ENCODE assay signal across 11 cellular contexts in the genomic region with DNA sequence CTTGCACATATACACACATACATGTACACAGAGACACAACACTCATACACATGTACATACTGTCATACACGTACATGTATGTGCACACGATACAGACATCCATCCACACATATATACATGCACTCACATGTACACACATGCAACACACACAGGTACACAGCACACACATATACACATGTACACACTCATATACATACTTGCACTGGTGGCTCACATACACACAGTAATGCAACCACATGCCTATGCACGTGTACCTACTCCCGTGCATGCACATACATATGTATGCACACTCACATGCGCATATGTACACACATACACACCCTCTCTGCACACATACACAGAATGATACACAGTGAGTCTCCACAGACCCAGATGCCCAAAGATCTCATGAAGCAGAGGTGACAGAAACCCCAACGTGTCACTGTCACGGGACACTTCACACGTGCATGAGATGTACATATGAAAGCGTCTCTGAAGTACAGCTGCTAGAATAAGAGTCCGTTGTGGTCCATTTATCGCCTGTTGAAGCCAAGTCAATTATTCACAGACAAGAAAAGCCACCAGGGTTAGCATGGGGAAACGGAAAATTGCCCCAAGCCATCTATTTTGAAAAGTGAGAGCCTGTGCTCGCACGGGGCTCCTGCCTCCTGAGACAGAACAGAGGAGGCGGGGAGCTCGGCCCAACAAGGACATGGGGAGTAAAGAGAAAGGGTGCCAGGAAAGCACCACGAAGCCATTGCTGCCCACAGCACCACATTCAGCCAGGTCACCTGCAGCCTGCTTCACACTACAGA. TPM values are rescaled to one million over a fixed set of nuclear protein-coding genes. Genes with fewer than 3 reads are reported as not detected.
A peak's percentile ranks its signal among the peaks of the same experiment; 100 is the strongest.
DNase-seq lines count a peak whose midpoint lies in the region; ATAC-seq and TF ChIP-seq lines count a peak whose summit lies in the region.
"Had no signal": no experiment of that assay in that cellular context is flagged by ENCODE, and none has a peak within 500 bp of the region (broad histone marks: within the 10 kb centered on the region; RNA-seq: fewer than 3 reads in every experiment).

No MANE protein-coding gene starts in this region.

- peak overlapping the region; percentile 45; the same call in 1 of the 2 replicates for H3K27ac ChIP-seq in GM23338 (ENCODE audit: low read depth)
- H3K27ac ChIP-seq in neuronal stem cell (replicated peaks; ENCODE audit: low read length) = no peak overlapping the region
- H3K27ac ChIP-seq: hepatocyte, pancreas had no signal

- H2BK5ac ChIP-seq in neuronal stem cell (ENCODE audit: low read length) = no peak overlapping the region

- intact Hi-C loops in sciatic nerve (cut with DNase I) = no loop called here

- H3K36me3 ChIP-seq in GM23338 (ENCODE audit: insufficient read depth) (0 out of 2 replicates have a peak, but pooled peaks cover 9% of the 10 kb centered on the region), neuronal stem cell (replicated peaks in 1 of 2; ENCODE audit: control insufficient read depth in 2 of 2, insufficient read depth in 2 of 2, low read length in 2 of 2) (peaks cover 30 to 62% of the 10 kb centered on the region in 2 donors)
- H3K36me3 ChIP-seq: pancreas had no signal

- peaks cover 16% of the 10 kb centered on the region for H3K27me3 Mint-ChIP-seq in GM23338 (ENCODE audit: insufficient read depth, low read depth, poor library complexity)

- DNase-seq in GM23338 (ENCODE audit: low spot score) (no peak), neuronal stem cell (ENCODE audit: low spot score) (no peak), sciatic nerve (ENCODE audit: low spot score) (no peak), NCI-H2081 (lab: John Stamatoyannopoulos, UW) (no peak), hippocampal formation (lab: John Stamatoyannopoulos, UW) (no peak)
- no peak for DNase-seq in stimulated activated CD4-positive, alpha-beta T cell treated with anti-CD3 and anti-CD28 coated beads, Interleukin-4, amount 100 ng/mL, for 1 hour
- DNase-seq: Kasumi-1 had no signal

- H3K14ac ChIP-seq in neuronal stem cell (ENCODE audit: low read length) = no peak overlapping the region

- no peak overlapping the region for H2AFZ ChIP-seq in GM23338
- H2AFZ ChIP-seq in neuronal stem cell (ENCODE audit: low read length) = no peak overlapping the region
- H2AFZ ChIP-seq: hepatocyte had no signal

- H2BK15ac ChIP-seq in neuronal stem cell (ENCODE audit: low read length) = no peak overlapping the region

- no peak overlapping the region for H2BK12ac ChIP-seq in neuronal stem cell (ENCODE audit: low read length)

- peaks cover 60% of the 10 kb centered on the region for H3K36me3 Mint-ChIP-seq in GM23338 (ENCODE audit: low read depth)

- peaks cover 62% of the 10 kb centered on the region for H4K20me1 ChIP-seq in GM23338 (replicated peaks; ENCODE audit: insufficient read depth)

- H3K23ac ChIP-seq in neuronal stem cell (ENCODE audit: low read depth, low read length, poor library complexity) = no peak overlapping the region

- no peak overlapping the region for H3K4ac ChIP-seq in neuronal stem cell (ENCODE audit: low read length)

- no peak overlapping the region for H3K4me3 Mint-ChIP-seq in GM23338

- H3K79me1 ChIP-seq in neuronal stem cell (ENCODE audit: low read depth, low read length) = peaks cover 34% of the 10 kb centered on the region

- H3K79me2 ChIP-seq in GM23338 (replicated peaks; ENCODE audit: insufficient read depth) = peaks cover 88% of the 10 kb centered on the region

- peaks cover 16% of the 10 kb centered on the region; the same call in 1 of the 2 replicates for H3K4me1 ChIP-seq in GM23338 (ENCODE audit: insufficient read depth)
- H3K4me1 ChIP-seq in neuronal stem cell (ENCODE audit: control insufficient read depth in 2 of 2, insufficient read depth in 1 of 2, low read depth in 1 of 2, low read length in 2 of 2) = peaks cover 0 to 2% of the 10 kb centered on the region in 2 donors
- H3K4me1 ChIP-seq: pancreas had no signal

- peaks cover 22% of the 10 kb centered on the region for H3K4me1 Mint-ChIP-seq in GM23338

- H3K9me3 Mint-ChIP-seq in GM23338 = no peaks in the 10 kb centered on the region

- H2AK5ac ChIP-seq in neuronal stem cell (ENCODE audit: low read depth, low read length) = no peak overlapping the region

- no peak overlapping the region for H4K91ac ChIP-seq in neuronal stem cell (ENCODE audit: low read depth, low read length, poor library complexity)

- no peak for TF ChIP-seq CTCF in GM23338 (conservative IDR thresholded peaks at IDR 0.05; ENCODE audit: low read depth in 2 of 2)

- no peaks in the 10 kb centered on the region for H3K9me3 ChIP-seq in neuronal stem cell (replicated peaks in 1 of 2; ENCODE audit: control insufficient read depth in 2 of 2, insufficient read depth in 1 of 2, low read depth in 1 of 2, low read length in 2 of 2)
- H3K9me3 ChIP-seq: pancreas had no signal

- H3K4me2 ChIP-seq in GM23338 = no peak overlapping the region
- H3K4me2 ChIP-seq in neuronal stem cell (ENCODE audit: insufficient read depth, low read length, poor library complexity, severe bottlenecking) = no peak overlapping the region
- H3K4me2 ChIP-seq: hepatocyte had no signal

- no peak overlapping the region for H3K4me3 ChIP-seq in GM23338
- H3K4me3 ChIP-seq in neuronal stem cell (ENCODE audit: low read length in 2 of 2) = no peak overlapping the region
- H3K4me3 ChIP-seq: hepatocyte, pancreas had no signal

- WGBS in neuronal stem cell (ENCODE audit: extremely low coverage in 2 of 2, insufficient read length in 2 of 2, insufficient replicate concordance in 1 of 2), 2 donors = no CpG with 5 or more reads among the region's 17 CpGs

- no peak overlapping the region for H2BK120ac ChIP-seq in neuronal stem cell (ENCODE audit: low read depth, low read length)

- no peak overlapping the region for H3K18ac ChIP-seq in neuronal stem cell (ENCODE audit: low read length)

- no peak overlapping the region for H4K8ac ChIP-seq in neuronal stem cell (ENCODE audit: low read depth, low read length)

- peaks cover 14% of the 10 kb centered on the region; the same call in 1 of the 2 replicates for H3F3A ChIP-seq in GM23338 (replicated peaks; ENCODE audit: low read depth)

- H3K9me2 ChIP-seq in GM23338 (ENCODE audit: insufficient read depth) = no peaks in the 10 kb centered on the region

- H3K9ac ChIP-seq in neuronal stem cell (ENCODE audit: low read depth, low read length, poor library complexity) = peak overlapping the region; percentile 2

- no peak overlapping the region for H3K27ac Mint-ChIP-seq in GM23338

- H3K27me3 ChIP-seq in GM23338 (ENCODE audit: insufficient read depth) (no peaks in the 10 kb centered on the region), neuronal stem cell (ENCODE audit: control insufficient read depth in 3 of 3, insufficient read depth in 3 of 3, low read depth in 1 of 3, low read length in 3 of 3) (no peaks in the 10 kb centered on the region)
- H3K27me3 ChIP-seq: hepatocyte, pancreas had no signal

- ATAC-seq in GM18909 (IDR thresholded peaks at IDR 0.05; ENCODE audit: poor library complexity, unreplicated experiment) (peak; percentile 43), GM23338 (no peak), HG03460 (IDR thresholded peaks at IDR 0.05; ENCODE audit: unreplicated experiment) (peak; percentile 28), sciatic nerve (no peak)
- ATAC-seq: pancreas had no signal

TF ChIP-seq in GM23338, 12 proteins besides CTCF, POLR2A, EP300 and RAD21 (continues in another document):
- no peak for TF ChIP-seq ZNF114 (CRISPR knock-in tag; IDR thresholded peaks at IDR 0.05)
- TF ChIP-seq STAT1 (IDR thresholded peaks at IDR 0.05; ENCODE audit: unreplicated experiment) = no peak

RNA-seq across cellular contexts. Expression of a gene that starts 24.9 kb away (rescaled TPM):
- total RNA-seq in GM23338 (2014; rRNA removed; shearing (Covaris generic)) = 255 and 263 TPM in 2 replicates
- polyA plus RNA-seq in GM23338 (2016; fragmentation: Nextera tagmentation; extraction: Ambion mirVana) = 75.0 and 78.0 TPM in 2 replicates
- polyA plus RNA-seq in neuronal stem cell (2013, experiment 1 of 2) = 92.2 TPM
- 93.4 TPM for polyA plus RNA-seq in neuronal stem cell (2013, experiment 2 of 2)
- total RNA-seq in sciatic nerve = 44.4 TPM

RNA-seq across cellular contexts. Expression of a gene that starts 53.6 kb away (rescaled TPM):
- total RNA-seq in GM23338 (2014; rRNA removed; shearing (Covaris generic)) = 0.85 and 1.0 TPM in 2 replicates
- 0.31 and 0.76 TPM in 2 replicates for polyA plus RNA-seq in GM23338 (2016; fragmentation: Nextera tagmentation; extraction: Ambion mirVana)
- 0.26 TPM for polyA plus RNA-seq in neuronal stem cell (2013, experiment 1 of 2)
- polyA plus RNA-seq in neuronal stem cell (2013, experiment 2 of 2) = 0.15 TPM
- not detected for total RNA-seq in sciatic nerve
- total RNA-seq: hepatocyte, pancreas had no signal
- polyA plus RNA-seq: hepatocyte, pancreas had no signal

Comparison
In these comparisons a context has a peak if more than half of its experiments do, and no peak if none do; other contexts are left out.
1. ATAC-seq: peak in GM18909 (single experiment) and HG03460 (single experiment); none in GM23338 (single experiment) and sciatic nerve (single experiment).